In genomic region chr7:108012499-108013430, GRCh38 we compare ENCODE assay signal across 1 cellular context.
TF ChIP-seq lines count a peak whose summit lies in the region.

No MANE protein-coding gene starts in this region.

TF ChIP-seq in K562, 482 proteins besides CTCF, POLR2A, EP300 and RAD21 (continued from another document and continues in another):
- TF ChIP-seq MAFG (tag; conservative IDR thresholded peaks at IDR 0.05) (peak; percentile 100), ZNF436 (CRISPR knock-in tag; IDR thresholded peaks at IDR 0.05) (no peak), TRIM28 (IDR thresholded peaks at IDR 0.05) (peak; percentile 68; the same call in 1 of the 2 replicates), FOXK1 (CRISPR knock-in tag; IDR thresholded peaks at IDR 0.05; ENCODE audit: borderline replicate concordance) (peak; percentile 7; the same call in 1 of the 2 replicates), RBM25 (IDR thresholded peaks at IDR 0.05; ENCODE audit: low read depth, low read length, severe bottlenecking) (no peak), ZNF766 (CRISPR knock-in tag; conservative IDR thresholded peaks at IDR 0.05) (peak; percentile 69; the same call in 1 of the 2 replicates), ZKSCAN1 (IDR thresholded peaks at IDR 0.05; ENCODE audit: low read depth, low read length) (0 out of 2 replicates have a peak, but pooled peaks have one; percentile 53), ETS2 (tag; IDR thresholded peaks at IDR 0.05; ENCODE audit: borderline replicate concordance, poor library complexity, severe bottlenecking) (no peak), TARDBP (IDR thresholded peaks at IDR 0.05) (no peak; the same call in 1 of the 2 replicates), TCF3 (CRISPR knock-in tag; IDR thresholded peaks at IDR 0.05) (peak; percentile 92), HOXB6 (CRISPR knock-in tag; IDR thresholded peaks at IDR 0.05; ENCODE audit: borderline replicate concordance) (no peak), ZNF507 (tag; conservative IDR thresholded peaks at IDR 0.05) (no peak), SMAD1 (IDR thresholded peaks at IDR 0.05; ENCODE audit: low read depth, low read length, partially characterized antibody) (peak; percentile 90), YBX1 (IDR thresholded peaks at IDR 0.05) (no peak), CBFB (CRISPR knock-in tag; IDR thresholded peaks at IDR 0.05) (peak; percentile 37; the same call in 1 of the 2 replicates), SMAD2 (IDR thresholded peaks at IDR 0.05; ENCODE audit: low read depth, low read length) (no peak), MYNN (IDR thresholded peaks at IDR 0.05) (peak; percentile 90), MYNN (CRISPR knock-in tag; IDR thresholded peaks at IDR 0.05) (no peak), SMARCC2 (IDR thresholded peaks at IDR 0.05; ENCODE audit: low read depth) (peak; percentile 93), TSC22D4 (tag; IDR thresholded peaks at IDR 0.05) (no peak), CHD7 (IDR thresholded peaks at IDR 0.05; ENCODE audit: low read depth, low read length) (no peak), HSF4 (CRISPR knock-in tag; IDR thresholded peaks at IDR 0.05; ENCODE audit: borderline replicate concordance) (no peak), ZNF316 (IDR thresholded peaks at IDR 0.05) (peak; percentile 100), FOSL1 (tag; conservative IDR thresholded peaks at IDR 0.05) (peak; percentile 96), RBM22 (IDR thresholded peaks at IDR 0.05; ENCODE audit: low read depth, low read length, poor library complexity, severe bottlenecking) (no peak), GATA2 (CRISPR knock-in tag; IDR thresholded peaks at IDR 0.05) (peak; percentile 79; the same call in 1 of the 2 replicates), CHAMP1 (IDR thresholded peaks at IDR 0.05) (peak; percentile 97), ATF7 (IDR thresholded peaks at IDR 0.05) (peak; percentile 88), ZNF134 (CRISPR knock-in tag; conservative IDR thresholded peaks at IDR 0.05) (no peak), PML (IDR thresholded peaks at IDR 0.05; ENCODE audit: low read length) (peak; percentile 81), ELF1 (tag; IDR thresholded peaks at IDR 0.05) (peak; percentile 50; the same call in 1 of the 2 replicates), NFE2 (IDR thresholded peaks at IDR 0.05; ENCODE audit: low read depth) (peak; percentile 98), PTTG1 (tag; IDR thresholded peaks at IDR 0.05; ENCODE audit: low read depth) (no peak), PBX2 (CRISPR knock-in tag; IDR thresholded peaks at IDR 0.05; ENCODE audit: low read depth) (no peak), PBX2 (tag; conservative IDR thresholded peaks at IDR 0.05; ENCODE audit: low read depth) (peak; percentile 63; the same call in 1 of the 2 replicates), KLF13 (tag; IDR thresholded peaks at IDR 0.05; ENCODE audit: borderline replicate concordance, low read depth) (no peak), ZNF253 (CRISPR knock-in tag; conservative IDR thresholded peaks at IDR 0.05) (no peak), EP400 (IDR thresholded peaks at IDR 0.05) (peak; percentile 76)
- TF ChIP-seq, protein P1, sequence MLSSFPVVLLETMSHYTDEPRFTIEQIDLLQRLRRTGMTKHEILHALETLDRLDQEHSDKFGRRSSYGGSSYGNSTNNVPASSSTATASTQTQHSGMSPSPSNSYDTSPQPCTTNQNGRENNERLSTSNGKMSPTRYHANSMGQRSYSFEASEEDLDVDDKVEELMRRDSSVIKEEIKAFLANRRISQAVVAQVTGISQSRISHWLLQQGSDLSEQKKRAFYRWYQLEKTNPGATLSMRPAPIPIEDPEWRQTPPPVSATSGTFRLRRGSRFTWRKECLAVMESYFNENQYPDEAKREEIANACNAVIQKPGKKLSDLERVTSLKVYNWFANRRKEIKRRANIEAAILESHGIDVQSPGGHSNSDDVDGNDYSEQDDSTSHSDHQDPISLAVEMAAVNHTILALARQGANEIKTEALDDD (IDR thresholded peaks at IDR 0.05), result peak; percentile 71
- TF ChIP-seq, protein P2, sequence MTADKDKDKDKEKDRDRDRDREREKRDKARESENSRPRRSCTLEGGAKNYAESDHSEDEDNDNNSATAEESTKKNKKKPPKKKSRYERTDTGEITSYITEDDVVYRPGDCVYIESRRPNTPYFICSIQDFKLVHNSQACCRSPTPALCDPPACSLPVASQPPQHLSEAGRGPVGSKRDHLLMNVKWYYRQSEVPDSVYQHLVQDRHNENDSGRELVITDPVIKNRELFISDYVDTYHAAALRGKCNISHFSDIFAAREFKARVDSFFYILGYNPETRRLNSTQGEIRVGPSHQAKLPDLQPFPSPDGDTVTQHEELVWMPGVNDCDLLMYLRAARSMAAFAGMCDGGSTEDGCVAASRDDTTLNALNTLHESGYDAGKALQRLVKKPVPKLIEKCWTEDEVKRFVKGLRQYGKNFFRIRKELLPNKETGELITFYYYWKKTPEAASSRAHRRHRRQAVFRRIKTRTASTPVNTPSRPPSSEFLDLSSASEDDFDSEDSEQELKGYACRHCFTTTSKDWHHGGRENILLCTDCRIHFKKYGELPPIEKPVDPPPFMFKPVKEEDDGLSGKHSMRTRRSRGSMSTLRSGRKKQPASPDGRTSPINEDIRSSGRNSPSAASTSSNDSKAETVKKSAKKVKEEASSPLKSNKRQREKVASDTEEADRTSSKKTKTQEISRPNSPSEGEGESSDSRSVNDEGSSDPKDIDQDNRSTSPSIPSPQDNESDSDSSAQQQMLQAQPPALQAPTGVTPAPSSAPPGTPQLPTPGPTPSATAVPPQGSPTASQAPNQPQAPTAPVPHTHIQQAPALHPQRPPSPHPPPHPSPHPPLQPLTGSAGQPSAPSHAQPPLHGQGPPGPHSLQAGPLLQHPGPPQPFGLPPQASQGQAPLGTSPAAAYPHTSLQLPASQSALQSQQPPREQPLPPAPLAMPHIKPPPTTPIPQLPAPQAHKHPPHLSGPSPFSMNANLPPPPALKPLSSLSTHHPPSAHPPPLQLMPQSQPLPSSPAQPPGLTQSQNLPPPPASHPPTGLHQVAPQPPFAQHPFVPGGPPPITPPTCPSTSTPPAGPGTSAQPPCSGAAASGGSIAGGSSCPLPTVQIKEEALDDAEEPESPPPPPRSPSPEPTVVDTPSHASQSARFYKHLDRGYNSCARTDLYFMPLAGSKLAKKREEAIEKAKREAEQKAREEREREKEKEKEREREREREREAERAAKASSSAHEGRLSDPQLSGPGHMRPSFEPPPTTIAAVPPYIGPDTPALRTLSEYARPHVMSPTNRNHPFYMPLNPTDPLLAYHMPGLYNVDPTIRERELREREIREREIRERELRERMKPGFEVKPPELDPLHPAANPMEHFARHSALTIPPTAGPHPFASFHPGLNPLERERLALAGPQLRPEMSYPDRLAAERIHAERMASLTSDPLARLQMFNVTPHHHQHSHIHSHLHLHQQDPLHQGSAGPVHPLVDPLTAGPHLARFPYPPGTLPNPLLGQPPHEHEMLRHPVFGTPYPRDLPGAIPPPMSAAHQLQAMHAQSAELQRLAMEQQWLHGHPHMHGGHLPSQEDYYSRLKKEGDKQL (CRISPR knock-in tag; IDR thresholded peaks at IDR 0.05; ENCODE audit: borderline replicate concordance), result no peak
